Comparison of ENCODE assay signal across 14 cellular contexts in genomic region chr6:139137716-139138115, GRCh38. TPM values are rescaled to one million over a fixed set of nuclear protein-coding genes. Genes with fewer than 3 reads are reported as not detected.
DNase-seq lines count a peak whose midpoint lies in the region; ATAC-seq and TF ChIP-seq lines count a peak whose summit lies in the region.
"Had no signal": no experiment of that assay in that cellular context is flagged by ENCODE, and none has a peak within 500 bp of the region (broad histone marks: within the 10 kb centered on the region; RNA-seq: fewer than 3 reads in every experiment).

No MANE protein-coding gene starts in this region.

- H3K9me3 ChIP-seq in DOHH2 (ENCODE audit: control insufficient read depth, insufficient read depth, low read length) (no peaks in the 10 kb centered on the region), ascending aorta (no peaks in the 10 kb centered on the region), mononuclear cell (ENCODE audit: low read depth, low read length) (no peaks in the 10 kb centered on the region)
- H3K9me3 ChIP-seq: body of pancreas, esophagus squamous epithelium, pancreas, testis had no signal

- no peak for TF ChIP-seq CTCF in DOHH2 (IDR thresholded peaks at IDR 0.05; ENCODE audit: low read depth, low read length, poor library complexity, severe bottlenecking)
- no peak for TF ChIP-seq CTCF in ascending aorta (IDR thresholded peaks at IDR 0.05)

- no peak for ATAC-seq in GM18867 (IDR thresholded peaks at IDR 0.05; ENCODE audit: unreplicated experiment)
- ATAC-seq: body of pancreas, pancreas had no signal

- H3K27me3 ChIP-seq in ACC112 (ENCODE audit: insufficient read depth, low read length) (no peaks in the 10 kb centered on the region), DOHH2 (ENCODE audit: control insufficient read depth, low read length) (no peaks in the 10 kb centered on the region), ascending aorta (no peaks in the 10 kb centered on the region), mononuclear cell (ENCODE audit: insufficient read depth, low read length) (no peaks in the 10 kb centered on the region)
- H3K27me3 ChIP-seq: body of pancreas, esophagus squamous epithelium, pancreas, testis had no signal

- H3K27ac ChIP-seq in ACC112 (ENCODE audit: low read depth, low read length), result no peak overlapping the region
- H3K27ac ChIP-seq in DOHH2 (ENCODE audit: low read depth, low read length), result no peak overlapping the region
- H3K27ac ChIP-seq in ascending aorta, result no peak overlapping the region
- H3K27ac ChIP-seq: body of pancreas, pancreas had no signal

- H3F3A ChIP-seq in DOHH2 (ENCODE audit: control insufficient read depth, insufficient read depth), result peaks cover 13% of the 10 kb centered on the region

- no peak for DNase-seq in ascending aorta (ENCODE audit: low spot score in 2 of 2)
- no peak for DNase-seq in NCI-H187 treated with DMSO at 0.1 percent for 48 hours (lab: John Stamatoyannopoulos, UW)
- DNase-seq in NCI-H1417 treated with DMSO at 0.1 percent for 48 hours (lab: John Stamatoyannopoulos, UW), result no peak
- no peak for DNase-seq in hippocampal formation (lab: John Stamatoyannopoulos, UW)
- DNase-seq: activated CD4-positive, alpha-beta T cell treated with anti-CD3 and anti-CD28 coated beads, Interleukin-2, amount 50 U/mL, for 48 hours; body of pancreas; esophagus squamous epithelium; pancreas; stimulated activated CD4-positive, alpha-beta T cell treated with anti-CD3 and anti-CD28 coated beads, Interleukin-4, amount 100 ng/mL, for 4 hours; testis had no signal

- no peak overlapping the region for H2AFZ ChIP-seq in ACC112 (ENCODE audit: low read length, unreplicated experiment)

- H3K4me3 ChIP-seq in ACC112 (ENCODE audit: low read depth, low read length) (peak overlapping the region; percentile 97; the same call in 1 of the 2 replicates), DOHH2 (ENCODE audit: low read length) (0 out of 2 replicates have a peak overlapping the region, but pooled peaks have one; percentile 80), ascending aorta (peak overlapping the region; percentile 99), mononuclear cell (ENCODE audit: low read length) (peak overlapping the region; percentile 88)
- H3K4me3 ChIP-seq: body of pancreas had no signal

- H3K4me1 ChIP-seq in ACC112 (ENCODE audit: control insufficient read depth, insufficient read depth, low read length, unreplicated experiment), result peaks cover 12% of the 10 kb centered on the region
- peaks cover 38% of the 10 kb centered on the region for H3K4me1 ChIP-seq in DOHH2 (ENCODE audit: control insufficient read depth, low read length)
- peaks cover 0 to 12% of the 10 kb centered on the region in 2 donors for H3K4me1 ChIP-seq in ascending aorta
- peaks cover 67% of the 10 kb centered on the region for H3K4me1 ChIP-seq in mononuclear cell (ENCODE audit: insufficient read depth, low read length)

- H3K79me2 ChIP-seq in ACC112 (ENCODE audit: control insufficient read depth, insufficient read depth, low read length, unreplicated experiment) (peaks cover 50% of the 10 kb centered on the region), DOHH2 (ENCODE audit: control insufficient read depth, low read length) (peaks cover 69% of the 10 kb centered on the region)

- H4K20me1 ChIP-seq in DOHH2 (ENCODE audit: control insufficient read depth, insufficient read depth, low read depth, low read length), result 0 out of 2 replicates have a peak, but pooled peaks cover 6% of the 10 kb centered on the region

- intact Hi-C loops in ascending aorta (cut with DNase I), result loop anchor here (10.0 kb wide), 1 partner anchor 197 kb away; no protein-coding TSS in a partner anchor

- H3K36me3 ChIP-seq in ACC112 (ENCODE audit: insufficient read depth, low read length), result no peaks in the 10 kb centered on the region
- peaks cover 13% of the 10 kb centered on the region for H3K36me3 ChIP-seq in DOHH2 (ENCODE audit: control insufficient read depth, low read length)
- no peaks in the 10 kb centered on the region for H3K36me3 ChIP-seq in ascending aorta
- H3K36me3 ChIP-seq: pancreas had no signal

- no peaks in the 10 kb centered on the region for H3K9me2 ChIP-seq in DOHH2 (replicated peaks; ENCODE audit: control insufficient read depth, low read length)

- H3K4me2 ChIP-seq in DOHH2 (ENCODE audit: low read length), result peak overlapping the region; percentile 79

RNA-seq across cellular contexts. Expression of gene HECA, which starts 2.8 kb away (rescaled TPM):
- 27.0 TPM for total RNA-seq in ascending aorta
- 200 TPM for total RNA-seq in mononuclear cell
